In the genomic region with DNA sequence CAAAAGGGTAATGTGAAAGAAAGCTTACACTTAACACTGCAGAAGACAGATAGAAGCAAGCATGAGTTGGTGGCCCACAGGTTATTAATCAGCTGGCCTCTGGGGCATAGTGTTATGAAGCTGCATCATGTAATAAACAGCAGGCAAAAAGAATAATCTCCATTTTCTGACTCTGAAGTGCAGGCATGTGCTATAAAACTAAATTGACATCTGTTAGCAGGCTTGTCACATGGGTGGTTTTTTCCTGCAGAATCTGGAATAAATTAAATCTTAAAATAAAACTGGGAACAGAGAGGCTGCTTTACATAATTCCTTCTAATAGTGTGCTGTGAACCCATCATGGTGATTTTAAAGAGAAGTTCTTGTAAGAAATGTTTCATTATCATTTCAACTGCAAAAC, we compare ENCODE assay signal across 13 cellular contexts.
"Had no signal": no experiment of that assay in that cellular context is flagged by ENCODE, and none has a peak within 500 bp of the region (broad histone marks: within the 10 kb centered on the region; RNA-seq: fewer than 3 reads in every experiment).

No MANE protein-coding gene starts in this region.

- H3K36me3 ChIP-seq: ovary, suprapubic skin had no signal

- H3K4me3 ChIP-seq: ovary, suprapubic skin had no signal

- ATAC-seq: activated CD8-positive, alpha-beta T cell treated with anti-CD3 and anti-CD28 coated beads, Interleukin-2, amount 10 ng/mL, durations not matched to agents 7 days and 5 days; sciatic nerve; stimulated activated naive CD8-positive, alpha-beta T cell treated with anti-CD3 and anti-CD28 coated beads, Interleukin-15, Interleukin-2, amounts not matched to agents 100 U/mL and 50 U/mL, for 24 hours had no signal

- H3K27ac ChIP-seq: ovary, suprapubic skin had no signal

- H3K9me3 ChIP-seq: ovary, suprapubic skin had no signal

- H3K27me3 ChIP-seq: ovary, suprapubic skin had no signal

- DNase-seq: activated CD4-positive, alpha-beta T cell treated with anti-CD3 and anti-CD28 coated beads, Interleukin-2, amount 10 ng/mL, durations not matched to agents 24 days and 14 days; activated CD4-positive, CD25-positive, alpha-beta regulatory T cell; activated CD8-positive, alpha-beta memory T cell treated with anti-CD3 and anti-CD28 coated beads, Interleukin-2, amount 50 U/mL, for 4 hours; activated CD8-positive, alpha-beta T cell treated with anti-CD3 and anti-CD28 coated beads, Interleukin-2, amount 10 ng/mL, durations not matched to agents 7 days and 5 days; activated effector memory CD4-positive, alpha-beta T cell treated with anti-CD3 and anti-CD28 coated beads, Interleukin-2, amount 50 U/mL, for 16 hours; activated T-cell treated with anti-CD3 and anti-CD28 coated beads, Interleukin-2, amount 50 U/mL, for 48 hours; amygdala; dermis blood vessel endothelial cell; foreskin fibroblast; ovary; stimulated activated naive CD8-positive, alpha-beta T cell treated with anti-CD3 and anti-CD28 coated beads, Interleukin-15, Interleukin-2, amounts not matched to agents 100 U/mL and 50 U/mL, for 24 hours had no signal
